ENCODE assay signal across 8 cellular contexts in genomic region chr20:34703573-34704176, GRCh38. TPM values are rescaled to one million over a fixed set of nuclear protein-coding genes. Genes with fewer than 3 reads are reported as not detected.
DNase-seq lines count a peak whose midpoint lies in the region; ATAC-seq and TF ChIP-seq lines count a peak whose summit lies in the region.

No MANE protein-coding gene starts in this region.

- H3K27ac ChIP-seq in right cardiac atrium (ENCODE audit: low read length): peak overlapping the region; percentile 59

- no peaks in the 10 kb centered on the region for H3K9me3 ChIP-seq in MG63
- H3K9me3 ChIP-seq in right cardiac atrium (ENCODE audit: control insufficient read depth, low read length): no peaks in the 10 kb centered on the region

- DNase-seq in GM06990 (ENCODE audit: extremely low read depth, insufficient read length): no peak
- DNase-seq in MG63: no peak
- DNase-seq in right cardiac atrium: no peak
- DNase-seq in retinal pigment epithelial cell (ENCODE audit: low read depth): no peak
- DNase-seq in GDM1 (lab: John Stamatoyannopoulos, UW): no peak

- H3K27me3 ChIP-seq in GM06990 (replicated peaks; ENCODE audit: control insufficient read depth, insufficient read depth, low read length) (no peaks in the 10 kb centered on the region), MG63 (peaks cover 3% of the 10 kb centered on the region; the same call in 1 of the 2 replicates), right cardiac atrium (ENCODE audit: control insufficient read depth, insufficient read depth) (no peaks in the 10 kb centered on the region)

- H3K4me3 ChIP-seq in GM06990 (replicated peaks; ENCODE audit: low read depth, low read length) (peak overlapping the region; percentile 71), MG63 (peak overlapping the region; percentile 51), right cardiac atrium (ENCODE audit: low read length) (peak overlapping the region; percentile 76), retinal pigment epithelial cell (ENCODE audit: low read length) (peak overlapping the region; percentile 89)

- TF ChIP-seq CTCF in GM06990 (IDR thresholded peaks at IDR 0.05; ENCODE audit: insufficient read depth, low read length, poor library complexity, severe bottlenecking) (no peak), retinal pigment epithelial cell (conservative IDR thresholded peaks at IDR 0.05; ENCODE audit: low read depth, low read length) (no peak)

- WGBS in right cardiac atrium: under 1% methylated on average over 36 of the region's 36 CpGs

- H3K4me3 Mint-ChIP-seq in activated naive CD8-positive, alpha-beta T cell: peak overlapping the region; percentile 92

- intact Hi-C loops in right cardiac atrium (cut with DNase I): loop anchor here in 2 of 4 donors (10.0 kb wide), 2 partner anchors 119 to 139 kb away; no protein-coding TSS in a partner anchor

- peak overlapping the region; percentile 58 for H3K27ac Mint-ChIP-seq in activated naive CD8-positive, alpha-beta T cell

- peaks cover 3% of the 10 kb centered on the region for H3K4me1 ChIP-seq in right cardiac atrium (ENCODE audit: control insufficient read depth, insufficient read depth, low read length)

- no peaks in the 10 kb centered on the region for H3K9me3 Mint-ChIP-seq in activated naive CD8-positive, alpha-beta T cell (ENCODE audit: low read depth)

- H3K27me3 Mint-ChIP-seq in activated naive CD8-positive, alpha-beta T cell: peaks cover 5% of the 10 kb centered on the region

- H3K4me1 Mint-ChIP-seq in activated naive CD8-positive, alpha-beta T cell (ENCODE audit: low read depth): peaks cover 18% of the 10 kb centered on the region

- no peaks in the 10 kb centered on the region for H3K36me3 Mint-ChIP-seq in activated naive CD8-positive, alpha-beta T cell

- peak in 1 of 2 donors; percentile 8 for ATAC-seq in right cardiac atrium
- no peak for ATAC-seq in GM21737 (IDR thresholded peaks at IDR 0.05; ENCODE audit: unreplicated experiment)
- no peak for ATAC-seq in GM19324 (IDR thresholded peaks at IDR 0.05; ENCODE audit: low FRiP score, unreplicated experiment)

- H3K36me3 ChIP-seq in GM06990 (ENCODE audit: control insufficient read depth, insufficient read depth, low read length): no peaks in the 10 kb centered on the region
- no peaks in the 10 kb centered on the region for H3K36me3 ChIP-seq in MG63

RNA-seq across cellular contexts. Expression of gene TP53INP2, which starts 0.5 kb away (rescaled TPM):
- 0.20 TPM in 1 of 2 replicates, not detected in the other for total RNA-seq in MG63 (2014; rRNA removed; shearing (Covaris generic); ENCODE audit: low replicate concordance)
- 100 to 1,000 TPM in 2 of 4 donors, 10 to 100 TPM in 2; 72.7 to 133 (median 113) TPM for total RNA-seq in right cardiac atrium
- 72.0 TPM for polyA plus RNA-seq in right cardiac atrium

RNA-seq across cellular contexts. Expression of gene PIGU, which starts 26.8 kb away (rescaled TPM):
- total RNA-seq in MG63 (2014; rRNA removed; shearing (Covaris generic); ENCODE audit: low replicate concordance): 19.4 and 28.2 TPM in 2 replicates
- total RNA-seq in right cardiac atrium: 10 to 100 TPM; 11.6 to 14.4 (median 13.6) TPM
- 18.9 TPM for polyA plus RNA-seq in right cardiac atrium

Comparison
In these comparisons a context has a peak if more than half of its experiments do, and no peak if none do; other contexts are left out.
1. RNA of gene TP53INP2, which starts 0.5 kb away (total RNA-seq): 72.7 to 133 TPM in right cardiac atrium; 0.20 TPM in MG63; every median in the first group is over 10 times any median in the second.
2. Peak in every context shown above with its lines, with median percentiles within 50 percentile points of each other: H3K4me3 ChIP-seq.